ENCODE assay signal across 8 cellular contexts in genomic region chr10:21418981-21419576, GRCh38.
A peak's percentile ranks its signal among the peaks of the same experiment; 100 is the strongest.
DNase-seq lines count a peak whose midpoint lies in the region; ATAC-seq, FAIRE-seq and TF ChIP-seq lines count a peak whose summit lies in the region.
"Not testable (repeated sequence)": the region's sequence is repeated elsewhere in the genome, so short reads cannot be mapped to it uniquely, and the experiment has no call there.

No MANE protein-coding gene starts in this region.

- H3K4me1 ChIP-seq in GM23248 (ENCODE audit: insufficient read depth); IMR-90 (ENCODE audit: control insufficient read depth, insufficient read depth, low read length); endothelial cell of umbilical vein (ENCODE audit: control insufficient read depth, extremely low read depth, insufficient read depth, low read length); foreskin keratinocyte; neural progenitor cell: not testable (repeated sequence)

- H4K8ac ChIP-seq in IMR-90 (ENCODE audit: low read depth in 2 of 2, low read length in 2 of 2) = not testable (repeated sequence)

- dilution Hi-C loops in IMR-90 (cut with HindIII; ENCODE audit: low sequenced_read_pairs, unreplicated experiment); endothelial cell of umbilical vein (cut with MboI; ENCODE audit: extremely low pct_ligation_motif_present, low sequenced_read_pairs): not testable (repeated sequence)

- H3K36me3 ChIP-seq in GM23248 (ENCODE audit: low read depth); IMR-90 (ENCODE audit: control insufficient read depth, insufficient read depth, low read length); endothelial cell of umbilical vein (ENCODE audit: control insufficient read depth in 2 of 2, extremely low read depth in 1 of 2, insufficient read depth in 2 of 2, low read length in 2 of 2); neural progenitor cell: not testable (repeated sequence)

- ATAC-seq in IMR-90 (ENCODE audit: low read depth) = not testable (repeated sequence)
- peak; percentile 75 for ATAC-seq in foreskin keratinocyte

- H3K14ac ChIP-seq in IMR-90 (replicated peaks; ENCODE audit: low read depth, low read length) = not testable (repeated sequence)

- not testable (repeated sequence) for H2BK5ac ChIP-seq in IMR-90 (ENCODE audit: low read depth, low read length, poor library complexity, severe bottlenecking)

- DNase-seq in AG10803 (ENCODE audit: low read depth) = peak; percentile 33
- DNase-seq in GM23248 = peak; percentile 45
- peak; percentile 45 for DNase-seq in IMR-90
- DNase-seq in RPMI7951 (ENCODE audit: low read depth) = peak; percentile 47
- peak; percentile 24 for DNase-seq in astrocyte of the hippocampus (ENCODE audit: low read depth, low spot score)
- not testable (repeated sequence) for DNase-seq in endothelial cell of umbilical vein (ENCODE audit: low read depth, low spot score); neural progenitor cell (ENCODE audit: low spot score)
- DNase-seq in foreskin keratinocyte = peak; percentile 23 to 58

- peak overlapping the region; percentile 36; the same call in 1 of the 2 replicates for H4K5ac ChIP-seq in IMR-90 (ENCODE audit: low read depth, low read length)

- H3K27me3 Mint-ChIP-seq in neural progenitor cell (ENCODE audit: insufficient read depth, low read depth) = not testable (repeated sequence)

- H3K27me3 ChIP-seq in GM23248 (replicated peaks; ENCODE audit: insufficient read depth); IMR-90 (ENCODE audit: control insufficient read depth, insufficient read depth, low read length); endothelial cell of umbilical vein (ENCODE audit: control insufficient read depth in 2 of 2, insufficient read depth in 2 of 2, low read length in 2 of 2); foreskin keratinocyte; neural progenitor cell: not testable (repeated sequence)

- not testable (repeated sequence) for H4K20me1 ChIP-seq in GM23248 (ENCODE audit: insufficient read depth); IMR-90 (ENCODE audit: insufficient read depth, low read length); endothelial cell of umbilical vein (replicated peaks; ENCODE audit: control insufficient read depth, extremely low read depth, insufficient read depth, low read length); neural progenitor cell (ENCODE audit: low read depth)

- H3K4me3 Mint-ChIP-seq in neural progenitor cell = not testable (repeated sequence)

- H4K91ac ChIP-seq in IMR-90 (ENCODE audit: insufficient read depth, low read depth, low read length) = not testable (repeated sequence)

- not testable (repeated sequence) for H3K36me3 Mint-ChIP-seq in neural progenitor cell

- H3K18ac ChIP-seq in IMR-90 (ENCODE audit: low read depth, low read length) = not testable (repeated sequence)

- H3K9me3 Mint-ChIP-seq in neural progenitor cell = not testable (repeated sequence)

- 0 out of 2 replicates have a peak overlapping the region, but pooled peaks have one; percentile 61 for H2BK120ac ChIP-seq in IMR-90 (ENCODE audit: low read depth, low read length)

- H3K27ac Mint-ChIP-seq in neural progenitor cell = peak overlapping the region; percentile 21

- not testable (repeated sequence) for H3K4me3 ChIP-seq in AG10803 (ENCODE audit: low read length); GM23248; IMR-90 (ENCODE audit: insufficient read depth, low read depth, low read length); endothelial cell of umbilical vein (replicated peaks in 1 of 3; ENCODE audit: insufficient read depth in 1 of 3, low read depth in 1 of 3, low read length in 3 of 3); neural progenitor cell

- not testable (repeated sequence) for H3K56ac ChIP-seq in IMR-90 (ENCODE audit: extremely low read depth, insufficient read depth, low read length)

- CTCF ChIA-PET in IMR-90 (lab: Yijun Ruan, JAX); endothelial cell of umbilical vein (lab: Charles Lee): not testable (repeated sequence)

- not testable (repeated sequence) for H2BK15ac ChIP-seq in IMR-90 (ENCODE audit: low read depth, low read length)

- H3K27ac ChIP-seq in GM23248; IMR-90 (ENCODE audit: insufficient read depth, low read length); endothelial cell of umbilical vein (ENCODE audit: insufficient read depth, low read depth, low read length); neural progenitor cell: not testable (repeated sequence)
- H3K27ac ChIP-seq in foreskin keratinocyte = peak overlapping the region; percentile 13

- H3K9ac ChIP-seq in GM23248; IMR-90 (ENCODE audit: low read depth, low read length); endothelial cell of umbilical vein (replicated peaks; ENCODE audit: extremely low read depth, insufficient read depth, low read length); neural progenitor cell: not testable (repeated sequence)

- not testable (repeated sequence) for TF ChIP-seq RAD21 in IMR-90 (IDR thresholded peaks at IDR 0.05; ENCODE audit: low read length)

- H2BK20ac ChIP-seq in IMR-90 (ENCODE audit: low read depth, low read length) = not testable (repeated sequence)

- POLR2A ChIA-PET in IMR-90 (lab: Charles Lee; ENCODE audit: unreplicated experiment); endothelial cell of umbilical vein (lab: Charles Lee): not testable (repeated sequence)

- not testable (repeated sequence) for TF ChIP-seq POLR2A in IMR-90 (IDR thresholded peaks at IDR 0.05; ENCODE audit: low read depth, low read length); endothelial cell of umbilical vein (IDR thresholded peaks at IDR 0.05; ENCODE audit: low read depth, low read length)

- H3K9me3 ChIP-seq in GM23248 (ENCODE audit: low read depth); IMR-90 (ENCODE audit: control insufficient read depth, insufficient read depth, low read length); endothelial cell of umbilical vein (replicated peaks; ENCODE audit: control insufficient read depth, insufficient read depth, low read length); neural progenitor cell (ENCODE audit: low read depth): not testable (repeated sequence)

- H2AK9ac ChIP-seq in IMR-90 (replicated peaks; ENCODE audit: low read depth, low read length, poor library complexity) = not testable (repeated sequence)

- H3K9me2 ChIP-seq in GM23248 (ENCODE audit: insufficient read depth) = not testable (repeated sequence)

- not testable (repeated sequence) for BruUV-seq in IMR-90 (replicated peaks; lab: Mats Ljungman, UMichigan); endothelial cell of umbilical vein (replicated peaks; lab: Mats Ljungman, UMichigan)

- 74 to 80% methylated on average over 5 of the region's 5 CpGs for WGBS in GM23248 (ENCODE audit: low coverage in 1 of 2, low lambda C conversion rate in 2 of 2, missing lambda C conversion rate in 2 of 2), 2 experiments
- no CpG with 5 or more reads among the region's 5 CpGs for WGBS in IMR-90 (ENCODE audit: extremely low coverage in 2 of 2, insufficient read length in 1 of 2), 2 experiments

- not testable (repeated sequence) for H3K79me1 ChIP-seq in IMR-90 (ENCODE audit: low read depth in 1 of 2, low read length in 2 of 2)

- H3K4me1 Mint-ChIP-seq in neural progenitor cell = peaks cover 16% of the 10 kb centered on the region

- H2AFZ ChIP-seq in GM23248; IMR-90 (replicated peaks; ENCODE audit: low read length, poor library complexity); endothelial cell of umbilical vein (ENCODE audit: low read depth, low read length); neural progenitor cell (replicated peaks): not testable (repeated sequence)

- intact Hi-C loops in IMR-90 (cut with micrococcal nuclease); endothelial cell of umbilical vein (cut with micrococcal nuclease): not testable (repeated sequence)

- not testable (repeated sequence) for H3K4me2 ChIP-seq in GM23248 (ENCODE audit: unreplicated experiment); IMR-90 (ENCODE audit: low read depth, low read length); endothelial cell of umbilical vein (ENCODE audit: insufficient read depth, low read length); neural progenitor cell

- not testable (repeated sequence) for TF ChIP-seq CTCF in AG10803 (conservative IDR thresholded peaks at IDR 0.05; ENCODE audit: low read length); IMR-90 (conservative IDR thresholded peaks at IDR 0.05; ENCODE audit: low read depth, low read length); endothelial cell of umbilical vein (IDR thresholded peaks at IDR 0.05; ENCODE audit: extremely low read depth in 1 of 2, insufficient read depth in 1 of 2, low read depth in 1 of 2, low read length in 2 of 2); foreskin keratinocyte (conservative IDR thresholded peaks at IDR 0.05); neural progenitor cell (IDR thresholded peaks at IDR 0.05)

- not testable (repeated sequence) for H3F3A ChIP-seq in GM23248 (ENCODE audit: insufficient read depth); neural progenitor cell (ENCODE audit: low read depth)

- not testable (repeated sequence) for H3K4ac ChIP-seq in IMR-90 (ENCODE audit: low read depth, low read length)

- peak overlapping the region; percentile 73 for H2AK5ac ChIP-seq in IMR-90 (ENCODE audit: low read depth, low read length)

- in situ Hi-C loops in GM23248 (cut with MboI); IMR-90 (cut with MboI; ENCODE audit: low sequenced_read_pairs): not testable (repeated sequence)

- H3K9me1 ChIP-seq in IMR-90 (ENCODE audit: insufficient read depth, low read length); endothelial cell of umbilical vein (replicated peaks; ENCODE audit: control insufficient read depth, extremely low read depth, insufficient read depth, low read length): not testable (repeated sequence)

- not testable (repeated sequence) for H3K79me2 ChIP-seq in GM23248 (ENCODE audit: insufficient read depth); endothelial cell of umbilical vein (ENCODE audit: control insufficient read depth, insufficient read depth, low read length); neural progenitor cell (ENCODE audit: low read depth)

- FAIRE-seq in endothelial cell of umbilical vein (lab: Jason Lieb, UNC) = peak; percentile 8

- H3K23ac ChIP-seq in IMR-90 (ENCODE audit: low read depth, low read length) = not testable (repeated sequence)
